8 cellular contexts compared by ENCODE assay signal in genomic region chr11:120998581-120998980, GRCh38.
"Had no signal": no experiment of that assay in that cellular context is flagged by ENCODE, and none has a peak within 500 bp of the region (broad histone marks: within the 10 kb centered on the region; RNA-seq: fewer than 3 reads in every experiment).

No MANE protein-coding gene starts in this region.

- H3K9ac ChIP-seq: KMS-11 had no signal

- ATAC-seq: HepG2, K562 had no signal

- H3K4me3 ChIP-seq: K562 had no signal

- DNase-seq: IMR-90, KBM-7, KG1 had no signal

- H3K4me2 ChIP-seq: KMS-11 had no signal

- H3K27ac ChIP-seq: HL-60, KMS-11 had no signal

- FAIRE-seq: HepG2, HTR-8/SVneo, K562 had no signal
